In the genomic region with DNA sequence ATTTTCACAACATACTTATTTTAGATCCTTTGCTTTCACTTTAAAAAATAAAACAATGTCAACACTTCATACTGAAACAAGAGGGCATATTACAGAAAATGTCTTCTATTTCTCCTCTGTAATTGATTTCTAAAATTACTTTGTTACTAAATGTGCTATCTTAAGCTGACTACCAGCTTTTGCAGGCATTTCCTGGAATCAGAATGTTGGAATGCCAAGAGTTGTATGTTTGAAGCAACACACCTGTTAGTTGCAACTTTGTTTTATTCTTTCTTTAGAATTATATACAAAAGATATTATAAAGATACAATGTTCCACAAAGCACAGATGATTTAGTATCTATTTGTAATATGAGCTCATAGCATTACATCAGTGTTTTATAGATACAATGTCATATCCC, we compare ENCODE assay signal across 23 cellular contexts.
"Had no signal": no experiment of that assay in that cellular context is flagged by ENCODE, and none has a peak within 500 bp of the region (broad histone marks: within the 10 kb centered on the region; RNA-seq: fewer than 3 reads in every experiment).

No MANE protein-coding gene starts in this region.

- H3K36me3 ChIP-seq: esophagus squamous epithelium, lower lobe of right lung, ovary, tibial nerve, upper lobe of left lung had no signal

- H3K27me3 ChIP-seq: esophagus squamous epithelium, ovary, tibial nerve, upper lobe of left lung had no signal

- ATAC-seq: left ventricle myocardium superior; natural killer cell; psoas muscle; right cardiac atrium; stimulated activated naive CD8-positive, alpha-beta T cell treated with anti-CD3 and anti-CD28 coated beads, Interleukin-15, amount 100 ng/mL, for 72 hours had no signal

- H3K36me3 Mint-ChIP-seq: natural killer cell had no signal

- H3K9me3 ChIP-seq: esophagus squamous epithelium, lower lobe of right lung, ovary, psoas muscle, tibial nerve, upper lobe of left lung had no signal

- H3K27ac ChIP-seq: esophagus squamous epithelium, lower lobe of right lung, ovary, psoas muscle, tibial nerve, upper lobe of left lung had no signal

- H3K4me3 Mint-ChIP-seq: dendritic cell treated with granulocyte-macrophage colony-stimulating factor and Interleukin-4, amounts not matched to agents 40 ng/mL and 50 ng/mL, for 4 days; immature natural killer cell; natural killer cell; stimulated activated naive CD8-positive, alpha-beta T cell treated with anti-CD3 and anti-CD28 coated beads, Interleukin-15, amount 100 ng/mL, for 72 hours had no signal

- H3K4me1 Mint-ChIP-seq: immature natural killer cell; natural killer cell; stimulated activated naive CD8-positive, alpha-beta T cell treated with anti-CD3 and anti-CD28 coated beads, Interleukin-15, amount 100 ng/mL, for 72 hours had no signal

- H3K4me3 ChIP-seq: esophagus squamous epithelium, lower lobe of right lung, ovary, psoas muscle, tibial nerve, upper lobe of left lung had no signal

- DNase-seq: effector memory CD4-positive, alpha-beta T cell; esophagus squamous epithelium; hypothalamus; immature natural killer cell; islet precursor cell; left ventricle myocardium superior; lower lobe of right lung; natural killer cell; occipital lobe; ovary; posterior cingulate gyrus; psoas muscle; right cardiac atrium; small intestine; stimulated activated CD4-positive, alpha-beta T cell treated with anti-CD3 and anti-CD28 coated beads, Interleukin-12 subunit alpha, Interleukin-12 subunit beta, amount 100 ng/mL, for 4 hours; stimulated activated CD4-positive, alpha-beta T cell treated with anti-CD3 and anti-CD28 coated beads, Interleukin-1b, Interleukin-23, amount 100 ng/mL, for 48 hours; stimulated activated CD4-positive, alpha-beta T cell treated with anti-CD3 and anti-CD28 coated beads, Interleukin-4, amount 100 ng/mL, for 1 hour; stimulated activated CD8-positive, alpha-beta memory T cell treated with anti-CD3 and anti-CD28 coated beads, Interleukin-4, amount 100 ng/mL, for 48 hours; stimulated activated naive CD4-positive, alpha-beta T cell; stimulated activated naive CD8-positive, alpha-beta T cell treated with anti-CD3 and anti-CD28 coated beads, Interleukin-15, amount 100 ng/mL, for 72 hours; upper lobe of left lung had no signal

- H3K9me3 Mint-ChIP-seq: dendritic cell treated with granulocyte-macrophage colony-stimulating factor and Interleukin-4, amounts not matched to agents 40 ng/mL and 50 ng/mL, for 4 days; immature natural killer cell; natural killer cell; stimulated activated naive CD8-positive, alpha-beta T cell treated with anti-CD3 and anti-CD28 coated beads, Interleukin-15, amount 100 ng/mL, for 72 hours had no signal

- H3K27ac Mint-ChIP-seq: dendritic cell treated with granulocyte-macrophage colony-stimulating factor and Interleukin-4, amounts not matched to agents 40 ng/mL and 50 ng/mL, for 4 days; immature natural killer cell; natural killer cell had no signal

- H3K4me1 ChIP-seq: esophagus squamous epithelium had no signal
